8 cellular contexts compared by ENCODE assay signal in the genomic region with DNA sequence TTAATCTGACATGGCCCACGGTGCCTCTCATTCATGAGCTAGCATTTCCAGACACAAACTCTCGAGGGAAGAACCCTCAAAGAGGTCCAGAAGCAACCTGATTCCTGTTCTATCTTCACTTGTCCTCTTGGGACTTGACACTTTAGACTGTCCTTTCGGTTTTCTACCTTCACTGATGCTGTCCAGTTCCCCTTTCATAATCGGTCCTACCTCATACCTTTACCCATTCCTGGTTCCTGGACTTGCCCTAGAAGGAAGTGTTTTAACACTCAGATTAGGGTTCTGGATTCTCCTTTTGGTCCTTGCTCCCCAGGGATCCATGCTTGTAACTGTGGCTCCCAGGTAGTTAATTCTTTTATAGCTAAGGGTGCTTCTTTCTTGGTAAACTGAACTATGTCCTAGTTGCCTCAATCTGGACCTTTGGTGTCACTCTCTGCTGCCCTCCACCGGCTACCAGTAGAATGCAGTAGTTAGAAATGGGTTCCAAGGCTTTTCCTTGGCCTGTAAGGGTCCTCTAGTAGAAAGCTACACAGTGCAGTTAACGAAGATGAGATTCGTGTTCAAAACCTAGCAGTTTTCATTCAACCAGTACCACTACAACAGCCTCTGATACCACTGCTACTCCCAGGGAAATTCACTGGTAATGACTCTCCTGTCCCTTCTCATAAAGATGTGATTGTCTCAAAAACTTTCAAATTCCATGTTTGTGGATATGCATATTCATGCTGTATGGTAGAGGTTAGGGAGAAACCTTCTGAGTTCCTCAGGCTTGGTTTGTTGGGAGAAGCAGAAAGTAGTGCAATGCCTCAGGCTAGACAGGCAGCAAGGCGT.
A peak's percentile ranks its signal among the peaks of the same experiment; 100 is the strongest.
DNase-seq lines count a peak whose midpoint lies in the region; ATAC-seq, FAIRE-seq and TF ChIP-seq lines count a peak whose summit lies in the region.

No MANE protein-coding gene starts in this region.

- H3K4me1 Mint-ChIP-seq in nephron progenitor cell, result no peaks in the 10 kb centered on the region

- FAIRE-seq in GM12891 (lab: Jason Lieb, UNC), result no peak

- H3K27ac Mint-ChIP-seq in nephron progenitor cell, result no peak overlapping the region

- no peaks in the 10 kb centered on the region for H3K36me3 Mint-ChIP-seq in nephron progenitor cell (ENCODE audit: low read depth)

- peak; percentile 75 for ATAC-seq in GM19452 (IDR thresholded peaks at IDR 0.05; ENCODE audit: unreplicated experiment)
- no peak for ATAC-seq in GM21447 (IDR thresholded peaks at IDR 0.05; ENCODE audit: unreplicated experiment)

- in situ Hi-C loops in KBM-7 (cut with MboI; ENCODE audit: low pct_unique_long_range_greater_than_20kb, low sequenced_read_pairs), result no loop called here

- peak; percentile 51 for DNase-seq in DMS53 (lab: John Stamatoyannopoulos, UW)
- DNase-seq in KBM-7, result peak; percentile 29
- DNase-seq in dermis blood vessel endothelial cell, result peak; percentile 47
- DNase-seq in nephron progenitor cell, result peak; percentile 51
- DNase-seq in putamen (ENCODE audit: low spot score), result no peak
- no peak for DNase-seq in GM12891 (ENCODE audit: insufficient read length, low spot score)

- H3K27me3 Mint-ChIP-seq in nephron progenitor cell (ENCODE audit: low read depth, poor library complexity), result no peaks in the 10 kb centered on the region

- H3K4me3 Mint-ChIP-seq in nephron progenitor cell, result no peak overlapping the region

- peaks cover 4% of the 10 kb centered on the region for H3K9me3 Mint-ChIP-seq in nephron progenitor cell

- no peak for TF ChIP-seq POLR2A in GM12891 (IDR thresholded peaks at IDR 0.05; ENCODE audit: low read depth, low read length)

- peak; percentile 68 for TF ChIP-seq CTCF in nephron progenitor cell (IDR thresholded peaks at IDR 0.05)

TF ChIP-seq in GM12891, 5 proteins besides CTCF, POLR2A, EP300 and RAD21:
- TF ChIP-seq TAF1 (IDR thresholded peaks at IDR 0.05; ENCODE audit: low read depth, low read length), result no peak
- TF ChIP-seq PAX5 (IDR thresholded peaks at IDR 0.05; ENCODE audit: insufficient read depth, low read length, severe bottlenecking), result no peak
- no peak for TF ChIP-seq POU2F2 (IDR thresholded peaks at IDR 0.05; ENCODE audit: low read depth, low read length)
- no peak for TF ChIP-seq SPI1 (IDR thresholded peaks at IDR 0.05; ENCODE audit: low read depth, low read length)
- TF ChIP-seq POLR2AphosphoS5 (IDR thresholded peaks at IDR 0.05; ENCODE audit: low read depth, low read length), result no peak

Comparison
In these comparisons a context has a peak if more than half of its experiments do, and no peak if none do; other contexts are left out.
1. DNase-seq: peak in DMS53 (single experiment), KBM-7 (single experiment), dermis blood vessel endothelial cell (single experiment) and nephron progenitor cell (single experiment); none in putamen (single experiment) and GM12891 (single experiment).